ENCODE assay signal across 1 cellular context in the genomic region with DNA sequence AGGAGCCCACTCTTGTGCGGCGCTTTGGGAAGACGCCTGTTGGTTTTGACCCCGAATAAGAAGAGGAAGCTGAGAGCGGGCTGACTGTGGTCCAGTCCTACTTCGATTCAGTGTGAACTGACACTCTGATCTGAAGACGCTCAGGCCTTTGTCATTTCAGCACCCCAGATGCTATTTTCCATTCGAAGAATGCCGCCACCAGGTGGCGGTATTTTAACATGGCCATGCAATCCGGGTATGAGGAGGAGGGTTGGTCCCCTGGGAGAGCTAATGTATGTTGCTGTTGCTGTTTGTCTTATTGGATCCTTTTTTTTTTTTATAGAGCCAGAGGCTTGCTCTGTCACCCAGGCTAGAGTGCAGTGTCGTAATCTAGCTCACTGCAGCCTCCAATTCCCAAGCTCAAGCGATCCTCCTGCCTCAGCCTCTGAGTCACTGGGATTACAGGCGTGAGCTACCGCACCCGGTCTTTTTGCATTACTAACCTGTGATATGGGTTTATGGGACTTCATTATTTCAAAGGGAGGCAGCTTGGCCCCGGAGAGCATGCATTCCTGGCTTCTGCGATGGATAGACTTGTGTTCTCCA.
A peak's percentile ranks its signal among the peaks of the same experiment; 100 is the strongest.
TF ChIP-seq lines count a peak whose summit lies in the region.

No MANE protein-coding gene starts in this region.

TF ChIP-seq in GM12878, 131 proteins besides CTCF, POLR2A, EP300 and RAD21 (continues in another document):
- TF ChIP-seq MEF2B (IDR thresholded peaks at IDR 0.05; ENCODE audit: partially characterized antibody, poor library complexity, severe bottlenecking) (peak; percentile 96), NBN (IDR thresholded peaks at IDR 0.05) (peak; percentile 52; the same call in 1 of the 2 replicates), CHD4 (IDR thresholded peaks at IDR 0.05) (no peak), PAX5 (IDR thresholded peaks at IDR 0.05; ENCODE audit: borderline replicate concordance, low read depth, low read length) (no peak), NR2C1 (IDR thresholded peaks at IDR 0.05) (no peak), TARDBP (IDR thresholded peaks at IDR 0.05; ENCODE audit: borderline replicate concordance) (no peak), CREM (IDR thresholded peaks at IDR 0.05; ENCODE audit: low read depth) (no peak), FOXM1 (IDR thresholded peaks at IDR 0.05; ENCODE audit: low read depth, low read length) (no peak), ZNF207 (IDR thresholded peaks at IDR 0.05; ENCODE audit: borderline replicate concordance) (peak; percentile 58; the same call in 1 of the 2 replicates), BHLHE40 (IDR thresholded peaks at IDR 0.05; ENCODE audit: borderline replicate concordance in 1 of 2, low read depth in 2 of 2, low read length in 1 of 2) (no peak), MTA2 (IDR thresholded peaks at IDR 0.05; ENCODE audit: low read depth) (no peak; the same call in 1 of the 2 replicates), SMC3 (IDR thresholded peaks at IDR 0.05; ENCODE audit: borderline replicate concordance, low read length) (peak; percentile 76; the same call in 1 of the 2 replicates), SIN3A (IDR thresholded peaks at IDR 0.05; ENCODE audit: low read depth, low read length) (0 out of 2 replicates have a peak, but pooled peaks have one; percentile 7), DPF2 (IDR thresholded peaks at IDR 0.05) (0 out of 2 replicates have a peak, but pooled peaks have one; percentile 4), ZNF384 (IDR thresholded peaks at IDR 0.05; ENCODE audit: borderline replicate concordance, low read depth, low read length) (peak; percentile 51; the same call in 1 of the 2 replicates), SMARCA5 (IDR thresholded peaks at IDR 0.05) (peak; percentile 91), YY1 (IDR thresholded peaks at IDR 0.05; ENCODE audit: low read depth, low read length) (peak; percentile 86), WRNIP1 (IDR thresholded peaks at IDR 0.05; ENCODE audit: borderline replicate concordance, low read depth, low read length) (no peak), GATAD2B (conservative IDR thresholded peaks at IDR 0.05; ENCODE audit: low read depth) (no peak), MTA3 (IDR thresholded peaks at IDR 0.05; ENCODE audit: borderline replicate concordance, low read length) (no peak), RBBP5 (conservative IDR thresholded peaks at IDR 0.05) (no peak)
- TF ChIP-seq, protein P1, sequence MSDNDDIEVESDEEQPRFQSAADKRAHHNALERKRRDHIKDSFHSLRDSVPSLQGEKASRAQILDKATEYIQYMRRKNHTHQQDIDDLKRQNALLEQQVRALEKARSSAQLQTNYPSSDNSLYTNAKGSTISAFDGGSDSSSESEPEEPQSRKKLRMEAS (IDR thresholded peaks at IDR 0.05; ENCODE audit: low read depth, low read length), result no peak
- TF ChIP-seq, protein P2, sequence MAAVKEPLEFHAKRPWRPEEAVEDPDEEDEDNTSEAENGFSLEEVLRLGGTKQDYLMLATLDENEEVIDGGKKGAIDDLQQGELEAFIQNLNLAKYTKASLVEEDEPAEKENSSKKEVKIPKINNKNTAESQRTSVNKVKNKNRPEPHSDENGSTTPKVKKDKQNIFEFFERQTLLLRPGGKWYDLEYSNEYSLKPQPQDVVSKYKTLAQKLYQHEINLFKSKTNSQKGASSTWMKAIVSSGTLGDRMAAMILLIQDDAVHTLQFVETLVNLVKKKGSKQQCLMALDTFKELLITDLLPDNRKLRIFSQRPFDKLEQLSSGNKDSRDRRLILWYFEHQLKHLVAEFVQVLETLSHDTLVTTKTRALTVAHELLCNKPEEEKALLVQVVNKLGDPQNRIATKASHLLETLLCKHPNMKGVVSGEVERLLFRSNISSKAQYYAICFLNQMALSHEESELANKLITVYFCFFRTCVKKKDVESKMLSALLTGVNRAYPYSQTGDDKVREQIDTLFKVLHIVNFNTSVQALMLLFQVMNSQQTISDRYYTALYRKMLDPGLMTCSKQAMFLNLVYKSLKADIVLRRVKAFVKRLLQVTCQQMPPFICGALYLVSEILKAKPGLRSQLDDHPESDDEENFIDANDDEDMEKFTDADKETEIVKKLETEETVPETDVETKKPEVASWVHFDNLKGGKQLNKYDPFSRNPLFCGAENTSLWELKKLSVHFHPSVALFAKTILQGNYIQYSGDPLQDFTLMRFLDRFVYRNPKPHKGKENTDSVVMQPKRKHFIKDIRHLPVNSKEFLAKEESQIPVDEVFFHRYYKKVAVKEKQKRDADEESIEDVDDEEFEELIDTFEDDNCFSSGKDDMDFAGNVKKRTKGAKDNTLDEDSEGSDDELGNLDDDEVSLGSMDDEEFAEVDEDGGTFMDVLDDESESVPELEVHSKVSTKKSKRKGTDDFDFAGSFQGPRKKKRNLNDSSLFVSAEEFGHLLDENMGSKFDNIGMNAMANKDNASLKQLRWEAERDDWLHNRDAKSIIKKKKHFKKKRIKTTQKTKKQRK (IDR thresholded peaks at IDR 0.05; ENCODE audit: low read depth, low read length), result no peak
- TF ChIP-seq, protein P3, sequence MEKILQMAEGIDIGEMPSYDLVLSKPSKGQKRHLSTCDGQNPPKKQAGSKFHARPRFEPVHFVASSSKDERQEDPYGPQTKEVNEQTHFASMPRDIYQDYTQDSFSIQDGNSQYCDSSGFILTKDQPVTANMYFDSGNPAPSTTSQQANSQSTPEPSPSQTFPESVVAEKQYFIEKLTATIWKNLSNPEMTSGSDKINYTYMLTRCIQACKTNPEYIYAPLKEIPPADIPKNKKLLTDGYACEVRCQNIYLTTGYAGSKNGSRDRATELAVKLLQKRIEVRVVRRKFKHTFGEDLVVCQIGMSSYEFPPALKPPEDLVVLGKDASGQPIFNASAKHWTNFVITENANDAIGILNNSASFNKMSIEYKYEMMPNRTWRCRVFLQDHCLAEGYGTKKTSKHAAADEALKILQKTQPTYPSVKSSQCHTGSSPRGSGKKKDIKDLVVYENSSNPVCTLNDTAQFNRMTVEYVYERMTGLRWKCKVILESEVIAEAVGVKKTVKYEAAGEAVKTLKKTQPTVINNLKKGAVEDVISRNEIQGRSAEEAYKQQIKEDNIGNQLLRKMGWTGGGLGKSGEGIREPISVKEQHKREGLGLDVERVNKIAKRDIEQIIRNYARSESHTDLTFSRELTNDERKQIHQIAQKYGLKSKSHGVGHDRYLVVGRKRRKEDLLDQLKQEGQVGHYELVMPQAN (conservative IDR thresholded peaks at IDR 0.05), result no peak; the same call in 1 of the 2 replicates
- TF ChIP-seq, protein P4, sequence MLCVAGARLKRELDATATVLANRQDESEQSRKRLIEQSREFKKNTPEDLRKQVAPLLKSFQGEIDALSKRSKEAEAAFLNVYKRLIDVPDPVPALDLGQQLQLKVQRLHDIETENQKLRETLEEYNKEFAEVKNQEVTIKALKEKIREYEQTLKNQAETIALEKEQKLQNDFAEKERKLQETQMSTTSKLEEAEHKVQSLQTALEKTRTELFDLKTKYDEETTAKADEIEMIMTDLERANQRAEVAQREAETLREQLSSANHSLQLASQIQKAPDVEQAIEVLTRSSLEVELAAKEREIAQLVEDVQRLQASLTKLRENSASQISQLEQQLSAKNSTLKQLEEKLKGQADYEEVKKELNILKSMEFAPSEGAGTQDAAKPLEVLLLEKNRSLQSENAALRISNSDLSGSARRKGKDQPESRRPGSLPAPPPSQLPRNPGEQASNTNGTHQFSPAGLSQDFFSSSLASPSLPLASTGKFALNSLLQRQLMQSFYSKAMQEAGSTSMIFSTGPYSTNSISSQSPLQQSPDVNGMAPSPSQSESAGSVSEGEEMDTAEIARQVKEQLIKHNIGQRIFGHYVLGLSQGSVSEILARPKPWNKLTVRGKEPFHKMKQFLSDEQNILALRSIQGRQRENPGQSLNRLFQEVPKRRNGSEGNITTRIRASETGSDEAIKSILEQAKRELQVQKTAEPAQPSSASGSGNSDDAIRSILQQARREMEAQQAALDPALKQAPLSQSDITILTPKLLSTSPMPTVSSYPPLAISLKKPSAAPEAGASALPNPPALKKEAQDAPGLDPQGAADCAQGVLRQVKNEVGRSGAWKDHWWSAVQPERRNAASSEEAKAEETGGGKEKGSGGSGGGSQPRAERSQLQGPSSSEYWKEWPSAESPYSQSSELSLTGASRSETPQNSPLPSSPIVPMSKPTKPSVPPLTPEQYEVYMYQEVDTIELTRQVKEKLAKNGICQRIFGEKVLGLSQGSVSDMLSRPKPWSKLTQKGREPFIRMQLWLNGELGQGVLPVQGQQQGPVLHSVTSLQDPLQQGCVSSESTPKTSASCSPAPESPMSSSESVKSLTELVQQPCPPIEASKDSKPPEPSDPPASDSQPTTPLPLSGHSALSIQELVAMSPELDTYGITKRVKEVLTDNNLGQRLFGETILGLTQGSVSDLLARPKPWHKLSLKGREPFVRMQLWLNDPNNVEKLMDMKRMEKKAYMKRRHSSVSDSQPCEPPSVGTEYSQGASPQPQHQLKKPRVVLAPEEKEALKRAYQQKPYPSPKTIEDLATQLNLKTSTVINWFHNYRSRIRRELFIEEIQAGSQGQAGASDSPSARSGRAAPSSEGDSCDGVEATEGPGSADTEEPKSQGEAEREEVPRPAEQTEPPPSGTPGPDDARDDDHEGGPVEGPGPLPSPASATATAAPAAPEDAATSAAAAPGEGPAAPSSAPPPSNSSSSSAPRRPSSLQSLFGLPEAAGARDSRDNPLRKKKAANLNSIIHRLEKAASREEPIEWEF (IDR thresholded peaks at IDR 0.05; ENCODE audit: insufficient replicate concordance, low read depth, low read length), result no peak
- TF ChIP-seq, protein P5, sequence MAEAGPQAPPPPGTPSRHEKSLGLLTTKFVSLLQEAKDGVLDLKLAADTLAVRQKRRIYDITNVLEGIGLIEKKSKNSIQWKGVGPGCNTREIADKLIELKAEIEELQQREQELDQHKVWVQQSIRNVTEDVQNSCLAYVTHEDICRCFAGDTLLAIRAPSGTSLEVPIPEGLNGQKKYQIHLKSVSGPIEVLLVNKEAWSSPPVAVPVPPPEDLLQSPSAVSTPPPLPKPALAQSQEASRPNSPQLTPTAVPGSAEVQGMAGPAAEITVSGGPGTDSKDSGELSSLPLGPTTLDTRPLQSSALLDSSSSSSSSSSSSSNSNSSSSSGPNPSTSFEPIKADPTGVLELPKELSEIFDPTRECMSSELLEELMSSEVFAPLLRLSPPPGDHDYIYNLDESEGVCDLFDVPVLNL (IDR thresholded peaks at IDR 0.05; ENCODE audit: low read depth, low read length), result no peak
- TF ChIP-seq, protein P6, sequence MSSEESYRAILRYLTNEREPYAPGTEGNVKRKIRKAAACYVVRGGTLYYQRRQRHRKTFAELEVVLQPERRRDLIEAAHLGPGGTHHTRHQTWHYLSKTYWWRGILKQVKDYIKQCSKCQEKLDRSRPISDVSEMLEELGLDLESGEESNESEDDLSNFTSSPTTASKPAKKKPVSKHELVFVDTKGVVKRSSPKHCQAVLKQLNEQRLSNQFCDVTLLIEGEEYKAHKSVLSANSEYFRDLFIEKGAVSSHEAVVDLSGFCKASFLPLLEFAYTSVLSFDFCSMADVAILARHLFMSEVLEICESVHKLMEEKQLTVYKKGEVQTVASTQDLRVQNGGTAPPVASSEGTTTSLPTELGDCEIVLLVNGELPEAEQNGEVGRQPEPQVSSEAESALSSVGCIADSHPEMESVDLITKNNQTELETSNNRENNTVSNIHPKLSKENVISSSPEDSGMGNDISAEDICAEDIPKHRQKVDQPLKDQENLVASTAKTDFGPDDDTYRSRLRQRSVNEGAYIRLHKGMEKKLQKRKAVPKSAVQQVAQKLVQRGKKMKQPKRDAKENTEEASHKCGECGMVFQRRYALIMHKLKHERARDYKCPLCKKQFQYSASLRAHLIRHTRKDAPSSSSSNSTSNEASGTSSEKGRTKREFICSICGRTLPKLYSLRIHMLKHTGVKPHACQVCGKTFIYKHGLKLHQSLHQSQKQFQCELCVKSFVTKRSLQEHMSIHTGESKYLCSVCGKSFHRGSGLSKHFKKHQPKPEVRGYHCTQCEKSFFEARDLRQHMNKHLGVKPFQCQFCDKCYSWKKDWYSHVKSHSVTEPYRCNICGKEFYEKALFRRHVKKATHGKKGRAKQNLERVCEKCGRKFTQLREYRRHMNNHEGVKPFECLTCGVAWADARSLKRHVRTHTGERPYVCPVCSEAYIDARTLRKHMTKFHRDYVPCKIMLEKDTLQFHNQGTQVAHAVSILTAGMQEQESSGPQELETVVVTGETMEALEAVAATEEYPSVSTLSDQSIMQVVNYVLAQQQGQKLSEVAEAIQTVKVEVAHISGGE (CRISPR knock-in tag; IDR thresholded peaks at IDR 0.05), result no peak
- TF ChIP-seq, protein P7, sequence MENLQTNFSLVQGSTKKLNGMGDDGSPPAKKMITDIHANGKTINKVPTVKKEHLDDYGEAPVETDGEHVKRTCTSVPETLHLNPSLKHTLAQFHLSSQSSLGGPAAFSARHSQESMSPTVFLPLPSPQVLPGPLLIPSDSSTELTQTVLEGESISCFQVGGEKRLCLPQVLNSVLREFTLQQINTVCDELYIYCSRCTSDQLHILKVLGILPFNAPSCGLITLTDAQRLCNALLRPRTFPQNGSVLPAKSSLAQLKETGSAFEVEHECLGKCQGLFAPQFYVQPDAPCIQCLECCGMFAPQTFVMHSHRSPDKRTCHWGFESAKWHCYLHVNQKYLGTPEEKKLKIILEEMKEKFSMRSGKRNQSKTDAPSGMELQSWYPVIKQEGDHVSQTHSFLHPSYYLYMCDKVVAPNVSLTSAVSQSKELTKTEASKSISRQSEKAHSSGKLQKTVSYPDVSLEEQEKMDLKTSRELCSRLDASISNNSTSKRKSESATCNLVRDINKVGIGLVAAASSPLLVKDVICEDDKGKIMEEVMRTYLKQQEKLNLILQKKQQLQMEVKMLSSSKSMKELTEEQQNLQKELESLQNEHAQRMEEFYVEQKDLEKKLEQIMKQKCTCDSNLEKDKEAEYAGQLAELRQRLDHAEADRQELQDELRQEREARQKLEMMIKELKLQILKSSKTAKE (IDR thresholded peaks at IDR 0.05; ENCODE audit: low read depth, poor library complexity, severe bottlenecking), result peak; percentile 65
- TF ChIP-seq, protein P8, sequence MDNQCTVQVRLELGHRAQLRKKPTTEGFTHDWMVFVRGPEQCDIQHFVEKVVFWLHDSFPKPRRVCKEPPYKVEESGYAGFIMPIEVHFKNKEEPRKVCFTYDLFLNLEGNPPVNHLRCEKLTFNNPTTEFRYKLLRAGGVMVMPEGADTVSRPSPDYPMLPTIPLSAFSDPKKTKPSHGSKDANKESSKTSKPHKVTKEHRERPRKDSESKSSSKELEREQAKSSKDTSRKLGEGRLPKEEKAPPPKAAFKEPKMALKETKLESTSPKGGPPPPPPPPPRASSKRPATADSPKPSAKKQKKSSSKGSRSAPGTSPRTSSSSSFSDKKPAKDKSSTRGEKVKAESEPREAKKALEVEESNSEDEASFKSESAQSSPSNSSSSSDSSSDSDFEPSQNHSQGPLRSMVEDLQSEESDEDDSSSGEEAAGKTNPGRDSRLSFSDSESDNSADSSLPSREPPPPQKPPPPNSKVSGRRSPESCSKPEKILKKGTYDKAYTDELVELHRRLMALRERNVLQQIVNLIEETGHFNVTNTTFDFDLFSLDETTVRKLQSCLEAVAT (IDR thresholded peaks at IDR 0.05), result peak; percentile 42; the same call in 1 of the 2 replicates
